In genomic region chr22:26553056-26553752, GRCh38 we compare ENCODE assay signal across 10 cellular contexts. TPM values are rescaled to one million over a fixed set of nuclear protein-coding genes. Genes with fewer than 3 reads are reported as not detected.
A peak's percentile ranks its signal among the peaks of the same experiment; 100 is the strongest.
DNase-seq lines count a peak whose midpoint lies in the region; ATAC-seq and TF ChIP-seq lines count a peak whose summit lies in the region.
"Had no signal": no experiment of that assay in that cellular context is flagged by ENCODE, and none has a peak within 500 bp of the region (broad histone marks: within the 10 kb centered on the region; RNA-seq: fewer than 3 reads in every experiment).

No MANE protein-coding gene starts in this region.

- no peaks in the 10 kb centered on the region for H3K9me3 Mint-ChIP-seq in activated CD4-positive, alpha-beta T cell treated with anti-CD3 and anti-CD28 coated beads, Interleukin-2, amount 10 ng/mL, durations not matched to agents 24 days and 14 days
- no peaks in the 10 kb centered on the region for H3K9me3 Mint-ChIP-seq in activated CD4-positive, alpha-beta T cell treated with anti-CD3 and anti-CD28 coated beads, Interleukin-2, amount 10 ng/mL, durations not matched to agents 7 days and 5 days
- H3K9me3 Mint-ChIP-seq: activated T-cell treated with anti-CD3 and anti-CD28 coated beads, Interleukin-2, amount 50 U/mL, for 72 hours had no signal

- intact Hi-C loops in activated CD4-positive, alpha-beta T cell treated with anti-CD3 and anti-CD28 coated beads, Interleukin-2, amount 10 ng/mL, durations not matched to agents 24 days and 14 days (cut with micrococcal nuclease) = no loop called here

- peaks cover 19% of the 10 kb centered on the region for H3K4me1 Mint-ChIP-seq in activated CD4-positive, alpha-beta T cell treated with anti-CD3 and anti-CD28 coated beads, Interleukin-2, amount 10 ng/mL, durations not matched to agents 24 days and 14 days
- peaks cover 8% of the 10 kb centered on the region for H3K4me1 Mint-ChIP-seq in activated CD4-positive, alpha-beta T cell treated with anti-CD3 and anti-CD28 coated beads, Interleukin-2, amount 10 ng/mL, durations not matched to agents 7 days and 5 days

- no peak for DNase-seq in activated CD4-positive, alpha-beta T cell treated with anti-CD3 and anti-CD28 coated beads, Interleukin-2, amount 10 ng/mL, durations not matched to agents 24 days and 14 days
- DNase-seq in activated CD4-positive, alpha-beta T cell treated with anti-CD3 and anti-CD28 coated beads, Interleukin-2, amount 10 ng/mL, durations not matched to agents 7 days and 5 days = no peak
- peak; percentile 79 for DNase-seq in RPMI7951 (ENCODE audit: low read depth)
- DNase-seq in fibroblast of pulmonary artery (ENCODE audit: low read depth) = peak; percentile 83
- peak; percentile 73 for DNase-seq in stromal cell of bone marrow (ENCODE audit: low read depth)
- no peak for DNase-seq in GM20000 (ENCODE audit: low spot score)
- DNase-seq in stimulated activated CD4-positive, alpha-beta T cell treated with anti-CD3 and anti-CD28 coated beads, Interleukin-2, amount 100 ng/mL, for 48 hours = no peak
- DNase-seq: activated T-cell treated with anti-CD3 and anti-CD28 coated beads, Interleukin-2, amount 50 U/mL, for 72 hours had no signal

- no peaks in the 10 kb centered on the region for H3K27me3 Mint-ChIP-seq in activated CD4-positive, alpha-beta T cell treated with anti-CD3 and anti-CD28 coated beads, Interleukin-2, amount 10 ng/mL, durations not matched to agents 24 days and 14 days
- H3K27me3 Mint-ChIP-seq in activated CD4-positive, alpha-beta T cell treated with anti-CD3 and anti-CD28 coated beads, Interleukin-2, amount 10 ng/mL, durations not matched to agents 7 days and 5 days = no peaks in the 10 kb centered on the region

- no peak for ATAC-seq in HG03280 (IDR thresholded peaks at IDR 0.05; ENCODE audit: unreplicated experiment)
- ATAC-seq: activated T-cell treated with anti-CD3 and anti-CD28 coated beads, Interleukin-2, amount 50 U/mL, for 72 hours had no signal

- peak overlapping the region; percentile 41 for H3K27ac Mint-ChIP-seq in activated CD4-positive, alpha-beta T cell treated with anti-CD3 and anti-CD28 coated beads, Interleukin-2, amount 10 ng/mL, durations not matched to agents 24 days and 14 days
- H3K27ac Mint-ChIP-seq in activated CD4-positive, alpha-beta T cell treated with anti-CD3 and anti-CD28 coated beads, Interleukin-2, amount 10 ng/mL, durations not matched to agents 7 days and 5 days = no peak overlapping the region
- H3K27ac Mint-ChIP-seq: activated T-cell treated with anti-CD3 and anti-CD28 coated beads, Interleukin-2, amount 50 U/mL, for 72 hours had no signal

- peaks cover 14% of the 10 kb centered on the region for H3K36me3 Mint-ChIP-seq in activated CD4-positive, alpha-beta T cell treated with anti-CD3 and anti-CD28 coated beads, Interleukin-2, amount 10 ng/mL, durations not matched to agents 24 days and 14 days (ENCODE audit: low read depth)
- H3K36me3 Mint-ChIP-seq in activated CD4-positive, alpha-beta T cell treated with anti-CD3 and anti-CD28 coated beads, Interleukin-2, amount 10 ng/mL, durations not matched to agents 7 days and 5 days (ENCODE audit: low read depth) = peaks cover 2% of the 10 kb centered on the region

- H3K4me3 Mint-ChIP-seq in activated CD4-positive, alpha-beta T cell treated with anti-CD3 and anti-CD28 coated beads, Interleukin-2, amount 10 ng/mL, durations not matched to agents 24 days and 14 days = no peak overlapping the region
- no peak overlapping the region for H3K4me3 Mint-ChIP-seq in activated CD4-positive, alpha-beta T cell treated with anti-CD3 and anti-CD28 coated beads, Interleukin-2, amount 10 ng/mL, durations not matched to agents 7 days and 5 days
- H3K4me3 Mint-ChIP-seq: activated T-cell treated with anti-CD3 and anti-CD28 coated beads, Interleukin-2, amount 50 U/mL, for 72 hours had no signal

- H3K4me3 ChIP-seq in fibroblast of pulmonary artery (replicated peaks; ENCODE audit: low read depth, low read length) = peak overlapping the region; percentile 22
- H3K4me3 ChIP-seq: vagina had no signal

- CTCF ChIA-PET in activated CD4-positive, alpha-beta T cell treated with anti-CD3 and anti-CD28 coated beads, Interleukin-2, amount 10 ng/mL, durations not matched to agents 7 days and 5 days (lab: Charles Lee) = no interaction called here

- POLR2A ChIA-PET in activated CD4-positive, alpha-beta T cell treated with anti-CD3 and anti-CD28 coated beads, Interleukin-2, amount 10 ng/mL, durations not matched to agents 7 days and 5 days (lab: Charles Lee) = no interaction called here

- TF ChIP-seq CTCF in fibroblast of pulmonary artery (IDR thresholded peaks at IDR 0.05; ENCODE audit: low read length, missing control alignments) (no peak), GM20000 (IDR thresholded peaks at IDR 0.05; ENCODE audit: extremely low read depth, missing control alignments) (no peak)

RNA-seq across cellular contexts. Expression of gene TPST2, which starts 36.7 kb away (rescaled TPM):
- total RNA-seq in activated CD4-positive, alpha-beta T cell treated with anti-CD3 and anti-CD28 coated beads, Interleukin-2, amount 10 ng/mL, durations not matched to agents 24 days and 14 days = 30.0 and 33.5 TPM in 2 replicates
- 10 to 100 TPM; 25.9 to 26.3 TPM for total RNA-seq in activated CD4-positive, alpha-beta T cell treated with anti-CD3 and anti-CD28 coated beads, Interleukin-2, amount 10 ng/mL, durations not matched to agents 7 days and 5 days
- total RNA-seq in RPMI7951 (2014; rRNA removed; shearing (Covaris generic)) = 50.8 and 54.2 TPM in 2 replicates

RNA-seq across cellular contexts. Expression of gene TFIP11, which starts 40.9 kb away (rescaled TPM):
- total RNA-seq in activated CD4-positive, alpha-beta T cell treated with anti-CD3 and anti-CD28 coated beads, Interleukin-2, amount 10 ng/mL, durations not matched to agents 24 days and 14 days = 51.2 and 56.3 TPM in 2 replicates
- 10 to 100 TPM; 52.5 to 58.5 TPM for total RNA-seq in activated CD4-positive, alpha-beta T cell treated with anti-CD3 and anti-CD28 coated beads, Interleukin-2, amount 10 ng/mL, durations not matched to agents 7 days and 5 days
- total RNA-seq in RPMI7951 (2014; rRNA removed; shearing (Covaris generic)) = 21.6 and 28.3 TPM in 2 replicates

Comparison
In these comparisons a context has a peak if more than half of its experiments do, and no peak if none do; other contexts are left out.
1. DNase-seq: peak in RPMI7951 (single experiment), fibroblast of pulmonary artery (single experiment) and stromal cell of bone marrow (single experiment); none in activated CD4-positive, alpha-beta T cell treated with anti-CD3 and anti-CD28 coated beads, Interleukin-2, amount 10 ng/mL, durations not matched to agents 24 days and 14 days (single experiment), activated CD4-positive, alpha-beta T cell treated with anti-CD3 and anti-CD28 coated beads, Interleukin-2, amount 10 ng/mL, durations not matched to agents 7 days and 5 days (single experiment), GM20000 (single experiment) and stimulated activated CD4-positive, alpha-beta T cell treated with anti-CD3 and anti-CD28 coated beads, Interleukin-2, amount 100 ng/mL, for 48 hours (0 of 2).